25 cellular contexts compared by ENCODE assay signal in genomic region chr9:71514344-71514975, GRCh38.
DNase-seq lines count a peak whose midpoint lies in the region; ATAC-seq and TF ChIP-seq lines count a peak whose summit lies in the region.
"Had no signal": no experiment of that assay in that cellular context is flagged by ENCODE, and none has a peak within 500 bp of the region (broad histone marks: within the 10 kb centered on the region; RNA-seq: fewer than 3 reads in every experiment).

No MANE protein-coding gene starts in this region.

- H4K8ac ChIP-seq in trophoblast cell (ENCODE audit: low read depth, low read length) = no peak overlapping the region

- no peak for TF ChIP-seq POLR2A in Peyer's patch (IDR thresholded peaks at IDR 0.05)

- no peak overlapping the region for H3K9ac ChIP-seq in trophoblast cell (ENCODE audit: low read length)
- H3K9ac ChIP-seq: BLaER1 treated with 17β-estradiol and CSF1 and Interleukin-3, amounts not matched to agents 10 nM and 100 nM had no signal

- H3K4me1 Mint-ChIP-seq in GM23338 (peaks cover 12% of the 10 kb centered on the region; the same call in 2 of the 3 replicates), MCF 10A (ENCODE audit: insufficient read depth, unreplicated experiment) (peaks cover 19% of the 10 kb centered on the region)
- no peaks in the 10 kb centered on the region for H3K4me1 Mint-ChIP-seq in activated CD8-positive, alpha-beta T cell treated with anti-CD3 and anti-CD28 coated beads for 36 hours (ENCODE audit: low read depth)

- H3K27me3 Mint-ChIP-seq in GM23338 (ENCODE audit: insufficient read depth, low read depth, poor library complexity) (peaks cover 6% of the 10 kb centered on the region), MCF 10A (ENCODE audit: insufficient read depth, unreplicated experiment) (no peaks in the 10 kb centered on the region)
- H3K27me3 Mint-ChIP-seq in activated CD8-positive, alpha-beta T cell treated with anti-CD3 and anti-CD28 coated beads for 36 hours = peaks cover 8% of the 10 kb centered on the region

- no peak for ATAC-seq in GM23338
- ATAC-seq in activated CD8-positive, alpha-beta T cell treated with anti-CD3 and anti-CD28 coated beads for 36 hours = no peak
- ATAC-seq: A549, K562, PC-3 had no signal

- H2AFZ ChIP-seq in GM23338 (peak overlapping the region; percentile 78), trophoblast cell (ENCODE audit: insufficient read depth, low read length, poor library complexity) (no peak overlapping the region)

- H3F3A ChIP-seq in GM23338 (replicated peaks; ENCODE audit: low read depth) = no peaks in the 10 kb centered on the region

- intact Hi-C loops in MCF 10A (cut with micrococcal nuclease) = no loop called here
- intact Hi-C loops in activated CD8-positive, alpha-beta T cell treated with anti-CD3 and anti-CD28 coated beads for 36 hours (cut with micrococcal nuclease) = loop anchor here (10.0 kb wide), 1 partner anchor 60 kb away; no protein-coding TSS in a partner anchor

- H2BK5ac ChIP-seq in trophoblast cell (ENCODE audit: low read depth, low read length, poor library complexity) = no peak overlapping the region

- no peak overlapping the region for H4K91ac ChIP-seq in trophoblast cell (ENCODE audit: low read depth, low read length)

- no peak overlapping the region for H3K4ac ChIP-seq in trophoblast cell (ENCODE audit: low read depth, low read length)

- H3K27ac ChIP-seq in GM23338 (ENCODE audit: low read depth) (no peak overlapping the region), trophoblast cell (ENCODE audit: low read depth, low read length) (no peak overlapping the region), Peyer's patch (no peak overlapping the region)
- H3K27ac ChIP-seq: A549; BLaER1 treated with 17β-estradiol and CSF1 and Interleukin-3, amounts not matched to agents 10 nM and 100 nM had no signal

- peaks cover 12% of the 10 kb centered on the region for H3K4me1 ChIP-seq in GM23338 (ENCODE audit: insufficient read depth)
- H3K4me1 ChIP-seq in trophoblast cell (ENCODE audit: control insufficient read depth in 1 of 2, insufficient read depth in 2 of 2, low read length in 2 of 2) = no peaks in the 10 kb centered on the region
- no peaks in the 10 kb centered on the region for H3K4me1 ChIP-seq in Peyer's patch
- H3K4me1 ChIP-seq: A549 had no signal

- no peaks in the 10 kb centered on the region for H3K27me3 ChIP-seq in GM23338 (ENCODE audit: insufficient read depth)
- H3K27me3 ChIP-seq in trophoblast cell (ENCODE audit: insufficient read depth, low read length) = no peaks in the 10 kb centered on the region
- H3K27me3 ChIP-seq in Peyer's patch = no peaks in the 10 kb centered on the region
- H3K27me3 ChIP-seq: BLaER1 treated with 17β-estradiol and CSF1 and Interleukin-3, amounts not matched to agents 10 nM and 100 nM had no signal

- no peaks in the 10 kb centered on the region for H3K36me3 Mint-ChIP-seq in GM23338 (ENCODE audit: low read depth)
- H3K36me3 Mint-ChIP-seq in MCF 10A (ENCODE audit: insufficient read depth, unreplicated experiment) = no peaks in the 10 kb centered on the region
- no peaks in the 10 kb centered on the region for H3K36me3 Mint-ChIP-seq in activated CD8-positive, alpha-beta T cell treated with anti-CD3 and anti-CD28 coated beads for 36 hours (ENCODE audit: low read depth)

- H3K36me3 ChIP-seq in GM23338 (ENCODE audit: insufficient read depth) (no peaks in the 10 kb centered on the region), trophoblast cell (ENCODE audit: control insufficient read depth in 1 of 2, insufficient read depth in 2 of 2, low read length in 2 of 2) (no peaks in the 10 kb centered on the region), Peyer's patch (no peaks in the 10 kb centered on the region)
- H3K36me3 ChIP-seq: BLaER1 treated with 17β-estradiol and CSF1 and Interleukin-3, amounts not matched to agents 10 nM and 100 nM had no signal

- no peak overlapping the region for H4K12ac ChIP-seq in trophoblast cell (ENCODE audit: low read depth, low read length)

- BruUV-seq in MCF 10A (replicated peaks; lab: Mats Ljungman, UMichigan) = no TSS peak

- no peak overlapping the region for H3K23ac ChIP-seq in trophoblast cell (ENCODE audit: low read length)

- no peak overlapping the region for H2BK120ac ChIP-seq in trophoblast cell (ENCODE audit: insufficient read depth, low read length, poor library complexity)

- H3K79me1 ChIP-seq in trophoblast cell (ENCODE audit: low read length) = no peaks in the 10 kb centered on the region

- H3K4me2 ChIP-seq in GM23338 = no peak overlapping the region
- no peak overlapping the region for H3K4me2 ChIP-seq in trophoblast cell (ENCODE audit: low read length)
- H3K4me2 ChIP-seq: A549; BLaER1 treated with 17β-estradiol and CSF1 and Interleukin-3, amounts not matched to agents 10 nM and 100 nM had no signal

- POLR2A ChIA-PET in MCF 10A (lab: Yijun Ruan, JAX) = interaction anchor here (0.6 to 1.1 kb wide), 2 partner anchors 9 to 1097 kb away, joined by 4 to 6 read pairs; no protein-coding TSS in a partner anchor
- POLR2A ChIA-PET in activated CD8-positive, alpha-beta T cell treated with anti-CD3 and anti-CD28 coated beads for 36 hours (lab: Charles Lee) = no interaction called here

- WGBS in trophoblast cell (ENCODE audit: extremely low coverage, insufficient coverage, insufficient read length) = no CpG with 5 or more reads among the region's 2 CpGs

- no peak overlapping the region for H2AK5ac ChIP-seq in trophoblast cell (ENCODE audit: low read length)

- H3K27ac Mint-ChIP-seq in GM23338 (no peak overlapping the region), MCF 10A (ENCODE audit: low read depth, unreplicated experiment) (no peak overlapping the region)
- H3K27ac Mint-ChIP-seq in activated CD8-positive, alpha-beta T cell treated with anti-CD3 and anti-CD28 coated beads for 36 hours = no peak overlapping the region
- H3K27ac Mint-ChIP-seq: CD4-positive, alpha-beta T cell had no signal

- H3K4me3 ChIP-seq in GM23338 = no peak overlapping the region
- H3K4me3 ChIP-seq in epithelial cell of esophagus (ENCODE audit: low read length) = no peak overlapping the region
- H3K4me3 ChIP-seq in trophoblast cell (ENCODE audit: low read depth, low read length) = no peak overlapping the region
- no peak overlapping the region for H3K4me3 ChIP-seq in Peyer's patch
- H3K4me3 ChIP-seq: A549; BLaER1 treated with 17β-estradiol and CSF1 and Interleukin-3, amounts not matched to agents 10 nM and 100 nM; K562 had no signal

- DNase-seq in GM23338 (ENCODE audit: low spot score) (no peak), MCF 10A (ENCODE audit: unreplicated experiment) (peak; percentile 17), epithelial cell of esophagus (ENCODE audit: low read depth) (peak; percentile 90), trophoblast cell (peak; percentile 13 to 68), Peyer's patch (no peak), SW480 (ENCODE audit: low spot score) (no peak)
- DNase-seq in activated CD8-positive, alpha-beta T cell treated with anti-CD3 and anti-CD28 coated beads for 36 hours = no peak
- DNase-seq: AML-193; CD4-positive, alpha-beta T cell; GF-D8; H7; Kasumi-1; MV-4-11; NCI-H1105; NCI-H1436 treated with DMSO at 0.1 percent for 48 hours; NCI-H187 treated with DMSO at 0.1 percent for 48 hours; NCI-H2171 treated with DMSO at 0.1 percent for 48 hours; NCI-H524 treated with DMSO at 0.1 percent for 48 hours; NCI-H774; NK-92 treated with Interleukin-12 subunit alpha and Interleukin-12 subunit beta, amount 100 ng/mL, for 24 hours; PC-3; Right ventricle myocardium superior had no signal

- no peak overlapping the region for H3K4me3 Mint-ChIP-seq in GM23338
- H3K4me3 Mint-ChIP-seq in MCF 10A (ENCODE audit: unreplicated experiment) = no peak overlapping the region
- no peak overlapping the region for H3K4me3 Mint-ChIP-seq in activated CD8-positive, alpha-beta T cell treated with anti-CD3 and anti-CD28 coated beads for 36 hours
- H3K4me3 Mint-ChIP-seq: CD4-positive, alpha-beta T cell had no signal

- no peak overlapping the region for H3K18ac ChIP-seq in trophoblast cell (ENCODE audit: low read length)

- CTCF ChIA-PET in MCF 10A (lab: Yijun Ruan, JAX) = interaction anchor here (0.6 to 1.7 kb wide), 5 partner anchors 9 to 90 kb away, joined by 3 to 4 read pairs (median 3); no protein-coding TSS in a partner anchor
- CTCF ChIA-PET in activated CD8-positive, alpha-beta T cell treated with anti-CD3 and anti-CD28 coated beads for 36 hours (lab: Charles Lee) = interaction anchor here (0.9 to 1.4 kb wide), 2 partner anchors 9 to 90 kb away, joined by 4 to 5 read pairs; no protein-coding TSS in a partner anchor

- no peaks in the 10 kb centered on the region for H3K79me2 ChIP-seq in GM23338 (replicated peaks; ENCODE audit: insufficient read depth)
- no peaks in the 10 kb centered on the region for H3K79me2 ChIP-seq in trophoblast cell (ENCODE audit: control insufficient read depth, insufficient read depth, low read length, poor library complexity)

- no peak overlapping the region for H3K14ac ChIP-seq in trophoblast cell (ENCODE audit: low read length)

- H3K9me2 ChIP-seq in GM23338 (ENCODE audit: insufficient read depth) = no peaks in the 10 kb centered on the region

- no peak overlapping the region for H2BK12ac ChIP-seq in trophoblast cell (ENCODE audit: low read length)

- TF ChIP-seq CTCF in GM23338 (conservative IDR thresholded peaks at IDR 0.05; ENCODE audit: low read depth in 2 of 2) (no peak), MCF 10A (IDR thresholded peaks at IDR 0.05; ENCODE audit: unreplicated experiment) (no peak), epithelial cell of esophagus (IDR thresholded peaks at IDR 0.05; ENCODE audit: insufficient read depth, low read depth, low read length, missing control alignments) (no peak), Peyer's patch (IDR thresholded peaks at IDR 0.05) (no peak)
- no peak for TF ChIP-seq CTCF in activated CD8-positive, alpha-beta T cell treated with anti-CD3 and anti-CD28 coated beads for 36 hours (IDR thresholded peaks at IDR 0.05)

- H3K9me3 Mint-ChIP-seq in GM23338 = no peaks in the 10 kb centered on the region
- no peaks in the 10 kb centered on the region for H3K9me3 Mint-ChIP-seq in MCF 10A (ENCODE audit: unreplicated experiment)
- no peaks in the 10 kb centered on the region for H3K9me3 Mint-ChIP-seq in activated CD8-positive, alpha-beta T cell treated with anti-CD3 and anti-CD28 coated beads for 36 hours
- H3K9me3 Mint-ChIP-seq: CD4-positive, alpha-beta T cell had no signal

- H4K20me1 ChIP-seq in GM23338 (replicated peaks; ENCODE audit: insufficient read depth) = no peaks in the 10 kb centered on the region
- H4K20me1 ChIP-seq: BLaER1 treated with 17β-estradiol and CSF1 and Interleukin-3, amounts not matched to agents 10 nM and 100 nM had no signal

- H3K9me3 ChIP-seq in trophoblast cell (ENCODE audit: insufficient read depth, low read depth, low read length) (no peaks in the 10 kb centered on the region), Peyer's patch (no peaks in the 10 kb centered on the region)
- H3K9me3 ChIP-seq: A549 had no signal

TF ChIP-seq in GM23338, 12 proteins besides CTCF, POLR2A, EP300 and RAD21:
- no peak for TF ChIP-seq NANOG (IDR thresholded peaks at IDR 0.05; ENCODE audit: borderline replicate concordance)

Comparison
In these comparisons a context has a peak if more than half of its experiments do, and no peak if none do; other contexts are left out.
1. DNase-seq: peak in MCF 10A (single experiment), epithelial cell of esophagus (single experiment) and trophoblast cell (2 of 2); none in GM23338 (single experiment), Peyer's patch (0 of 3), SW480 (single experiment) and activated CD8-positive, alpha-beta T cell treated with anti-CD3 and anti-CD28 coated beads for 36 hours (single experiment).